In genomic region chr1:108561145-108561458, GRCh38 we compare ENCODE assay signal across 8 cellular contexts. TPM values are rescaled to one million over a fixed set of nuclear protein-coding genes. Genes with fewer than 3 reads are reported as not detected.
DNase-seq lines count a peak whose midpoint lies in the region; ATAC-seq and TF ChIP-seq lines count a peak whose summit lies in the region.

No MANE protein-coding gene starts in this region.

- no peak for DNase-seq in activated T-cell treated with anti-CD3 and anti-CD28 coated beads, Interleukin-2, amount 50 U/mL, for 4 hours
- DNase-seq in activated T-cell treated with anti-CD3 and anti-CD28 coated beads for 4 hours = no peak
- DNase-seq in activated B cell treated with CpG ODN at 0.5 μM for 24 hours = no peak
- no peak for DNase-seq in KBM-7

- H3K27me3 Mint-ChIP-seq in activated T-cell treated with anti-CD3 and anti-CD28 coated beads, Interleukin-2, amount 50 U/mL, for 4 hours (ENCODE audit: low read depth) = no peaks in the 10 kb centered on the region
- no peaks in the 10 kb centered on the region for H3K27me3 Mint-ChIP-seq in activated B cell treated with CpG ODN at 0.5 μM for 24 hours

- in situ Hi-C loops in KBM-7 (cut with MboI; ENCODE audit: low pct_unique_long_range_greater_than_20kb, low sequenced_read_pairs) = no loop called here

- POLR2A ChIA-PET in activated B cell treated with CpG ODN at 0.5 μM for 24 hours (lab: Charles Lee) = interaction anchor here (0.5 to 5.5 kb wide), 7 partner anchors 10 to 361 kb away, joined by 4 to 38 read pairs (median 13); partner anchors contain the start of genes HENMT1, PRPF38B and SLC25A24

- ATAC-seq in activated T-cell treated with anti-CD3 and anti-CD28 coated beads, Interleukin-2, amount 50 U/mL, for 4 hours = peak in 1 of 2 donors; percentile 24
- ATAC-seq in activated B cell treated with CpG ODN at 0.5 μM for 24 hours (ENCODE audit: low read depth) (no peak), GM18517 (IDR thresholded peaks at IDR 0.05; ENCODE audit: unreplicated experiment) (no peak), GM18519 (IDR thresholded peaks at IDR 0.05; ENCODE audit: low FRiP score, unreplicated experiment) (no peak)

- H3K4me1 ChIP-seq in iPS-20b (ENCODE audit: insufficient read depth, low read length) (peaks cover 20% of the 10 kb centered on the region; the same call in 1 of the 2 replicates), thymus (ENCODE audit: control insufficient read depth, insufficient read depth, low read length) (peaks cover 6% of the 10 kb centered on the region)

- intact Hi-C loops in activated B cell treated with CpG ODN at 0.5 μM for 24 hours (cut with micrococcal nuclease) = loop anchor here (1.0 to 5.0 kb wide), 8 partner anchors 49 to 776 kb away; partner anchors contain the start of genes HENMT1, PRPF38B, SLC25A24 and STXBP3

- peaks cover 41% of the 10 kb centered on the region for H3K4me1 Mint-ChIP-seq in activated T-cell treated with anti-CD3 and anti-CD28 coated beads, Interleukin-2, amount 50 U/mL, for 4 hours (ENCODE audit: low read depth)
- H3K4me1 Mint-ChIP-seq in activated B cell treated with CpG ODN at 0.5 μM for 24 hours = peaks cover 24% of the 10 kb centered on the region

- H3K4me3 Mint-ChIP-seq in activated T-cell treated with anti-CD3 and anti-CD28 coated beads, Interleukin-2, amount 50 U/mL, for 4 hours = peak overlapping the region; percentile 95
- peak overlapping the region; percentile 93 for H3K4me3 Mint-ChIP-seq in activated B cell treated with CpG ODN at 0.5 μM for 24 hours

- no peaks in the 10 kb centered on the region for H3K9me3 Mint-ChIP-seq in activated T-cell treated with anti-CD3 and anti-CD28 coated beads, Interleukin-2, amount 50 U/mL, for 4 hours
- no peaks in the 10 kb centered on the region for H3K9me3 Mint-ChIP-seq in activated B cell treated with CpG ODN at 0.5 μM for 24 hours

- no peaks in the 10 kb centered on the region for H3K36me3 Mint-ChIP-seq in activated T-cell treated with anti-CD3 and anti-CD28 coated beads, Interleukin-2, amount 50 U/mL, for 4 hours (ENCODE audit: insufficient read depth)
- peaks cover 1% of the 10 kb centered on the region for H3K36me3 Mint-ChIP-seq in activated B cell treated with CpG ODN at 0.5 μM for 24 hours (ENCODE audit: low read depth)

- CTCF ChIA-PET in activated B cell treated with CpG ODN at 0.5 μM for 24 hours (lab: Charles Lee) = interaction anchor here (0.8 to 7.2 kb wide), 15 partner anchors 9 to 779 kb away, joined by 3 to 237 read pairs (median 6); partner anchors contain the start of genes HENMT1 and SLC25A24

- H3K27ac ChIP-seq in iPS-20b (ENCODE audit: low read length) = no peak overlapping the region
- H3K27ac ChIP-seq in thymus (ENCODE audit: low read depth) = no peak overlapping the region

- H3K27me3 ChIP-seq in iPS-20b (ENCODE audit: insufficient read depth, low read length) (no peaks in the 10 kb centered on the region), thymus (ENCODE audit: control insufficient read depth, insufficient read depth) (no peaks in the 10 kb centered on the region)

- peak overlapping the region; percentile 90 for H3K27ac Mint-ChIP-seq in activated B cell treated with CpG ODN at 0.5 μM for 24 hours

- no peaks in the 10 kb centered on the region for H3K9me3 ChIP-seq in iPS-20b (ENCODE audit: insufficient read depth, low read depth, low read length)
- no peaks in the 10 kb centered on the region for H3K9me3 ChIP-seq in thymus (ENCODE audit: control insufficient read depth)

- TF ChIP-seq CTCF in activated B cell treated with CpG ODN at 0.5 μM for 24 hours (IDR thresholded peaks at IDR 0.05) = no peak

- no peak overlapping the region for H3K9ac ChIP-seq in iPS-20b (ENCODE audit: low read depth, low read length)

- H3K36me3 ChIP-seq in iPS-20b (ENCODE audit: insufficient read depth, low read depth, low read length) = no peaks in the 10 kb centered on the region
- no peaks in the 10 kb centered on the region for H3K36me3 ChIP-seq in thymus (ENCODE audit: control insufficient read depth, insufficient read depth)

- H3K4me3 ChIP-seq in iPS-20b (ENCODE audit: low read length) (peak overlapping the region; percentile 85), thymus (ENCODE audit: low read length) (peak overlapping the region; percentile 85)

RNA-seq across cellular contexts. Expression of gene EEIG2, which starts 1.2 kb away (rescaled TPM):
- 1 to 10 TPM; 5.1 to 7.3 (median 6.4) TPM for total RNA-seq in activated T-cell treated with anti-CD3 and anti-CD28 coated beads, Interleukin-2, amount 50 U/mL, for 4 hours
- 7.0 and 7.1 TPM in 2 replicates for total RNA-seq in activated B cell treated with CpG ODN at 0.5 μM for 24 hours
- polyA plus RNA-seq in thymus = 11.2 TPM
